In the genomic region with DNA sequence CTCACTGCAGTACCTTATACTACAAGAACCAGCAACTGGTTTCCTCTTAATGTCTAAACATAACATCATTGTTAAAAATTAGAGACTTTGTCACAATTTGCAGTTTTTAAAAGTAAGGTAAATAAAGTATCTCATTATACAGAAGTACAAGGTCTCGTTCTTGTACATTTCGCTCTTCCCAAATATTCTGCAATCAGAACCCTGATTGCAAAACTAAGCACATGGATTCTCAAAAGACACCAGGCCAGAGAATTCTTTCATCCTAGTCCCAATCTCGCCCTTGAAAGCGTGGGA, we compare ENCODE assay signal across 8 cellular contexts. TPM values are rescaled to one million over a fixed set of nuclear protein-coding genes. Genes with fewer than 3 reads are reported as not detected.
DNase-seq lines count a peak whose midpoint lies in the region; ATAC-seq, FAIRE-seq and TF ChIP-seq lines count a peak whose summit lies in the region.

No MANE protein-coding gene starts in this region.

- H2AFZ ChIP-seq in PC-3 (ENCODE audit: low read length) = peak overlapping the region; percentile 64
- H2AFZ ChIP-seq in endothelial cell of umbilical vein (ENCODE audit: low read depth, low read length) = peak overlapping the region; percentile 97

- TF ChIP-seq CTCF in CD4-positive, alpha-beta T cell (IDR thresholded peaks at IDR 0.05) = no peak
- TF ChIP-seq CTCF in PC-3 (conservative IDR thresholded peaks at IDR 0.05; ENCODE audit: low read depth, low read length) = no peak
- no peak for TF ChIP-seq CTCF in endothelial cell of umbilical vein (IDR thresholded peaks at IDR 0.05; ENCODE audit: extremely low read depth in 1 of 2, insufficient read depth in 1 of 2, low read depth in 1 of 2, low read length in 2 of 2)
- TF ChIP-seq CTCF in neutrophil (IDR thresholded peaks at IDR 0.05) = no peak

- H3K4me1 ChIP-seq in PC-3 (ENCODE audit: insufficient read depth, low read length) = peaks cover 17% of the 10 kb centered on the region
- H3K4me1 ChIP-seq in endothelial cell of umbilical vein (ENCODE audit: control insufficient read depth, extremely low read depth, insufficient read depth, low read length) = peaks cover 8% of the 10 kb centered on the region
- peaks cover 5 to 12% of the 10 kb centered on the region in 2 experiments for H3K4me1 ChIP-seq in neutrophil (ENCODE audit: control insufficient read depth in 1 of 2, insufficient read depth in 1 of 2, low read depth in 1 of 2, low read length in 1 of 2)

- H3K4me2 ChIP-seq in PC-3 (ENCODE audit: low read length) (peak overlapping the region; percentile 88), endothelial cell of umbilical vein (ENCODE audit: insufficient read depth, low read length) (peak overlapping the region; percentile 95)

- POLR2A ChIA-PET in CD4-positive, alpha-beta T cell (lab: Charles Lee) = interaction anchor here (1.0 kb wide), 2 partner anchors 49 to 64 kb away, joined by 3 to 4 read pairs; no protein-coding TSS in a partner anchor
- POLR2A ChIA-PET in PC-3 (lab: Charles Lee; ENCODE audit: unreplicated experiment) = no interaction called here
- POLR2A ChIA-PET in endothelial cell of umbilical vein (lab: Charles Lee) = no interaction called here

- ATAC-seq in CD4-positive, alpha-beta T cell (ENCODE audit: poor library complexity) = no peak
- ATAC-seq in PC-3 (no peak; the same call in 1 of the 2 replicates), sciatic nerve (no peak), left colon (no peak)

- BruUV-seq in PC-3 (replicated peaks; lab: Mats Ljungman, UMichigan) (no TSS peak), endothelial cell of umbilical vein (replicated peaks; lab: Mats Ljungman, UMichigan) (no TSS peak)

- CTCF ChIA-PET in CD4-positive, alpha-beta T cell (lab: Charles Lee) = no interaction called here
- CTCF ChIA-PET in PC-3 (lab: Charles Lee) (no interaction called here), endothelial cell of umbilical vein (lab: Charles Lee) (interaction anchor here (2.8 kb wide), 1 partner anchor 18 kb away, joined by 13 read pairs; no protein-coding TSS in a partner anchor)

- H3K9me3 ChIP-seq in CD4-positive, alpha-beta T cell (ENCODE audit: control insufficient read depth, low read length) = no peaks in the 10 kb centered on the region
- H3K9me3 ChIP-seq in PC-3 (ENCODE audit: low read length) = no peaks in the 10 kb centered on the region
- H3K9me3 ChIP-seq in endothelial cell of umbilical vein (replicated peaks; ENCODE audit: control insufficient read depth, insufficient read depth, low read length) = no peaks in the 10 kb centered on the region
- no peaks in the 10 kb centered on the region for H3K9me3 ChIP-seq in neutrophil

- no peak for DNase-seq in CD4-positive, alpha-beta T cell
- DNase-seq in PC-3 (no peak), endothelial cell of umbilical vein (ENCODE audit: low read depth, low spot score) (no peak), sciatic nerve (ENCODE audit: low spot score) (no peak), left colon (no peak), SW480 (ENCODE audit: low spot score) (no peak)
- no peak for DNase-seq in stimulated activated naive CD4-positive, alpha-beta T cell (lab: John Stamatoyannopoulos, UW)

- H3K36me3 ChIP-seq in PC-3 (ENCODE audit: low read depth, low read length) = no peaks in the 10 kb centered on the region
- no peaks in the 10 kb centered on the region for H3K36me3 ChIP-seq in endothelial cell of umbilical vein (ENCODE audit: control insufficient read depth in 2 of 2, extremely low read depth in 1 of 2, insufficient read depth in 2 of 2, low read length in 2 of 2)
- H3K36me3 ChIP-seq in neutrophil = no peaks in the 10 kb centered on the region

- peaks cover under 1% of the 10 kb centered on the region for H3K27me3 Mint-ChIP-seq in CD4-positive, alpha-beta T cell

- H3K9ac ChIP-seq in PC-3 (ENCODE audit: low read length) (peak overlapping the region; percentile 80), endothelial cell of umbilical vein (replicated peaks; ENCODE audit: extremely low read depth, insufficient read depth, low read length) (peak overlapping the region; percentile 83)

- no peaks in the 10 kb centered on the region for H3K9me2 ChIP-seq in PC-3 (replicated peaks; ENCODE audit: low read length)

- intact Hi-C loops in CD4-positive, alpha-beta T cell (cut with DNase I, micrococcal nuclease) = loop anchor here in 1 of 2 experiments (5.0 kb wide), 1 partner anchor 397 kb away; no protein-coding TSS in a partner anchor
- intact Hi-C loops in PC-3 (cut with micrococcal nuclease) (no loop called here), endothelial cell of umbilical vein (cut with micrococcal nuclease) (loop anchor here (2.0 kb wide), 1 partner anchor 28 kb away; no protein-coding TSS in a partner anchor), sciatic nerve (cut with DNase I) (no loop called here), left colon (cut with DNase I, micrococcal nuclease) (no loop called here)

- H3K9me3 Mint-ChIP-seq in CD4-positive, alpha-beta T cell = no peaks in the 10 kb centered on the region

- H3K4me3 Mint-ChIP-seq in CD4-positive, alpha-beta T cell = peak overlapping the region; percentile 95

- H4K20me1 ChIP-seq in PC-3 (ENCODE audit: low read length) (no peaks in the 10 kb centered on the region), endothelial cell of umbilical vein (replicated peaks; ENCODE audit: control insufficient read depth, extremely low read depth, insufficient read depth, low read length) (no peaks in the 10 kb centered on the region)

- H3K9me1 ChIP-seq in endothelial cell of umbilical vein (replicated peaks; ENCODE audit: control insufficient read depth, extremely low read depth, insufficient read depth, low read length) = no peaks in the 10 kb centered on the region

- H3K27me3 ChIP-seq in CD4-positive, alpha-beta T cell (ENCODE audit: control insufficient read depth, insufficient read depth, low read length) = no peaks in the 10 kb centered on the region
- no peaks in the 10 kb centered on the region for H3K27me3 ChIP-seq in PC-3 (ENCODE audit: low read length)
- H3K27me3 ChIP-seq in endothelial cell of umbilical vein (ENCODE audit: control insufficient read depth in 2 of 2, insufficient read depth in 2 of 2, low read length in 2 of 2) = no peaks in the 10 kb centered on the region
- H3K27me3 ChIP-seq in neutrophil = peaks cover 35% of the 10 kb centered on the region

- H3K79me2 ChIP-seq in PC-3 (ENCODE audit: low read length) (no peaks in the 10 kb centered on the region), endothelial cell of umbilical vein (ENCODE audit: control insufficient read depth, insufficient read depth, low read length) (no peaks in the 10 kb centered on the region)

- FAIRE-seq in endothelial cell of umbilical vein (lab: Jason Lieb, UNC) = no peak

- H3K4me3 ChIP-seq in PC-3 (ENCODE audit: low read length) (peak overlapping the region; percentile 71), endothelial cell of umbilical vein (replicated peaks in 1 of 3; ENCODE audit: insufficient read depth in 1 of 3, low read depth in 1 of 3, low read length in 3 of 3) (peak overlapping the region; percentile 60 to 94 (median 65)), neutrophil (ENCODE audit: low read depth in 1 of 2, low read length in 1 of 2) (peak overlapping the region; percentile 54 to 64)

- peaks cover 39% of the 10 kb centered on the region for H3K4me1 Mint-ChIP-seq in CD4-positive, alpha-beta T cell (ENCODE audit: low read depth)

- peak overlapping the region; percentile 31 for H3K27ac ChIP-seq in CD4-positive, alpha-beta T cell (ENCODE audit: low read depth, low read length)
- H3K27ac ChIP-seq in PC-3 (ENCODE audit: low read length) = peak overlapping the region; percentile 31
- H3K27ac ChIP-seq in endothelial cell of umbilical vein (ENCODE audit: insufficient read depth, low read depth, low read length) = peak overlapping the region; percentile 56
- H3K27ac ChIP-seq in neutrophil = peak overlapping the region; percentile 60

- dilution Hi-C loops in endothelial cell of umbilical vein (cut with MboI; ENCODE audit: extremely low pct_ligation_motif_present, low sequenced_read_pairs) = no loop called here

- peaks cover 5% of the 10 kb centered on the region for H3K36me3 Mint-ChIP-seq in CD4-positive, alpha-beta T cell (ENCODE audit: low read depth)

- peak overlapping the region; percentile 93 for H3K27ac Mint-ChIP-seq in CD4-positive, alpha-beta T cell

- H3F3A ChIP-seq in PC-3 (ENCODE audit: low read length, unreplicated experiment) = no peaks in the 10 kb centered on the region

- TF ChIP-seq POLR2A in endothelial cell of umbilical vein (IDR thresholded peaks at IDR 0.05; ENCODE audit: low read depth, low read length) = no peak

TF ChIP-seq in endothelial cell of umbilical vein, 7 proteins besides CTCF, POLR2A, EP300 and RAD21:
- TF ChIP-seq POLR2AphosphoS5 (IDR thresholded peaks at IDR 0.05; ENCODE audit: insufficient read depth, low read depth, low read length) (no peak), MAX (IDR thresholded peaks at IDR 0.05; ENCODE audit: insufficient read depth, insufficient read length) (no peak)
TF ChIP-seq in endothelial cell of umbilical vein: peak in this region for 0.

RNA-seq across cellular contexts. Expression of gene AKAP7, which starts 0.4 kb away (rescaled TPM):
- 10 to 100 TPM in 1 of 2 experiments, 1 to 10 TPM in 1; 9.1 to 12.2 TPM for total RNA-seq in CD4-positive, alpha-beta T cell
- 3.6 and 7.4 TPM in 2 replicates for total RNA-seq in PC-3 (2014; rRNA removed)
- 3.3 and 4.8 TPM in 2 replicates for total RNA-seq in endothelial cell of umbilical vein
- 0.30 and 0.76 TPM in 2 replicates for polyA plus RNA-seq in endothelial cell of umbilical vein
- 1.1 and 1.2 TPM in 2 replicates for polyA plus RNA-seq in endothelial cell of umbilical vein (2011; cell fraction: cytosol; rRNA removed)
- polyA plus RNA-seq in endothelial cell of umbilical vein (2011; cell fraction: nucleus; rRNA removed) = 1.3 and 1.6 TPM in 2 replicates
- polyA plus RNA-seq in endothelial cell of umbilical vein (2012) = 1.2 and 3.2 TPM in 2 replicates
- polyA minus RNA-seq in endothelial cell of umbilical vein = 0.80 and 1.8 TPM in 2 replicates
- not detected for polyA minus RNA-seq in endothelial cell of umbilical vein (2011; cell fraction: cytosol; rRNA and poly(A)+ RNA removed)
- polyA minus RNA-seq in endothelial cell of umbilical vein (2011; cell fraction: nucleus; rRNA and poly(A)+ RNA removed) = 3.2 and 3.9 TPM in 2 replicates
- total RNA-seq in sciatic nerve = 31.8 TPM
- total RNA-seq in left colon = 10 to 100 TPM; 14.1 to 24.0 TPM
